Comparison of ENCODE assay signal across 17 cellular contexts in genomic region chrX:9327747-9328145, GRCh38.
DNase-seq lines count a peak whose midpoint lies in the region; ATAC-seq and TF ChIP-seq lines count a peak whose summit lies in the region.
"Had no signal": no experiment of that assay in that cellular context is flagged by ENCODE, and none has a peak within 500 bp of the region (broad histone marks: within the 10 kb centered on the region; RNA-seq: fewer than 3 reads in every experiment).

No MANE protein-coding gene starts in this region.

- H3K4me3 Mint-ChIP-seq in stimulated activated effector memory CD8-positive, alpha-beta T cell treated with anti-CD3 and anti-CD28 coated beads, Interleukin-12 subunit alpha, Interleukin-12 subunit beta, amount 100 ng/mL, for 72 hours = no peak overlapping the region
- H3K4me3 Mint-ChIP-seq in CD8-positive, alpha-beta T cell = no peak overlapping the region
- no peak overlapping the region for H3K4me3 Mint-ChIP-seq in GM23338
- H3K4me3 Mint-ChIP-seq: CD8-positive, alpha-beta memory T cell; effector memory CD8-positive, alpha-beta T cell; stimulated activated naive B cell treated with anti-CD40 and anti-IgM and Interleukin-4, amounts not matched to agents 10 μg/mL and 1 μg/mL and 100 μg/mL, for 72 hours had no signal

- H4K20me1 ChIP-seq in PC-3 (ENCODE audit: low read length) (no peaks in the 10 kb centered on the region), GM23338 (replicated peaks; ENCODE audit: insufficient read depth) (no peaks in the 10 kb centered on the region)

- CTCF ChIA-PET in PC-3 (lab: Charles Lee) = no interaction called here
- CTCF ChIA-PET in CD8-positive, alpha-beta T cell (lab: Charles Lee) = interaction anchor here (1.2 kb wide), 1 partner anchor 11 kb away, joined by 3 read pairs; no protein-coding TSS in a partner anchor

- no peaks in the 10 kb centered on the region for H3K9me2 ChIP-seq in PC-3 (replicated peaks; ENCODE audit: low read length)
- no peaks in the 10 kb centered on the region for H3K9me2 ChIP-seq in GM23338 (ENCODE audit: insufficient read depth)

- no peaks in the 10 kb centered on the region for H3K79me2 ChIP-seq in PC-3 (ENCODE audit: low read length)
- H3K79me2 ChIP-seq in GM23338 (replicated peaks; ENCODE audit: insufficient read depth) = no peaks in the 10 kb centered on the region

- TF ChIP-seq CTCF in PC-3 (conservative IDR thresholded peaks at IDR 0.05; ENCODE audit: low read depth, low read length) (no peak), GM23338 (conservative IDR thresholded peaks at IDR 0.05; ENCODE audit: low read depth in 2 of 2) (no peak)
- no peak for TF ChIP-seq CTCF in CD8-positive, alpha-beta T cell (IDR thresholded peaks at IDR 0.05)

- H3K9me3 Mint-ChIP-seq in stimulated activated effector memory CD8-positive, alpha-beta T cell treated with anti-CD3 and anti-CD28 coated beads, Interleukin-12 subunit alpha, Interleukin-12 subunit beta, amount 100 ng/mL, for 72 hours = no peaks in the 10 kb centered on the region
- peaks cover 3% of the 10 kb centered on the region for H3K9me3 Mint-ChIP-seq in CD8-positive, alpha-beta T cell
- H3K9me3 Mint-ChIP-seq in GM23338 = no peaks in the 10 kb centered on the region
- H3K9me3 Mint-ChIP-seq: effector memory CD8-positive, alpha-beta T cell had no signal

- no peak overlapping the region; the same call in 1 of the 2 replicates for H3K9ac ChIP-seq in PC-3 (ENCODE audit: low read length)

- peak; percentile 81 for ATAC-seq in PC-3
- peak; percentile 62 for ATAC-seq in stimulated activated effector memory CD8-positive, alpha-beta T cell treated with anti-CD3 and anti-CD28 coated beads, Interleukin-12 subunit alpha, Interleukin-12 subunit beta, amount 100 ng/mL, for 72 hours
- ATAC-seq in CD8-positive, alpha-beta T cell = no peak
- no peak for ATAC-seq in stimulated activated naive CD8-positive, alpha-beta T cell treated with anti-CD3 and anti-CD28 coated beads, Interleukin-15, Interleukin-2, amounts not matched to agents 100 U/mL and 50 U/mL, for 24 hours
- ATAC-seq in GM23338 = no peak
- ATAC-seq: effector memory CD8-positive, alpha-beta T cell; stimulated activated naive B cell treated with anti-CD40 and anti-IgM and Interleukin-4, amounts not matched to agents 10 μg/mL and 1 μg/mL and 100 μg/mL, for 72 hours had no signal

- no peak overlapping the region for H2AFZ ChIP-seq in PC-3 (ENCODE audit: low read length)
- H2AFZ ChIP-seq in GM23338 = no peak overlapping the region

- no peaks in the 10 kb centered on the region for H3K9me3 ChIP-seq in PC-3 (ENCODE audit: low read length)
- no peaks in the 10 kb centered on the region for H3K9me3 ChIP-seq in CD8-positive, alpha-beta T cell (ENCODE audit: low read length)

- no peaks in the 10 kb centered on the region for H3F3A ChIP-seq in PC-3 (ENCODE audit: low read length, unreplicated experiment)
- H3F3A ChIP-seq in GM23338 (replicated peaks; ENCODE audit: low read depth) = no peaks in the 10 kb centered on the region

- peak; percentile 90 for DNase-seq in ELR (ENCODE audit: low read depth)
- DNase-seq in PC-3 = peak; percentile 89
- peak; percentile 2 for DNase-seq in epithelial cell of prostate (ENCODE audit: low read depth, low spot score)
- no peak for DNase-seq in stimulated activated effector memory CD8-positive, alpha-beta T cell treated with anti-CD3 and anti-CD28 coated beads, Interleukin-12 subunit alpha, Interleukin-12 subunit beta, amount 100 ng/mL, for 72 hours (ENCODE audit: low spot score in 2 of 2)
- DNase-seq in CD8-positive, alpha-beta T cell = no peak
- no peak for DNase-seq in stimulated activated naive CD8-positive, alpha-beta T cell treated with anti-CD3 and anti-CD28 coated beads, Interleukin-15, Interleukin-2, amounts not matched to agents 100 U/mL and 50 U/mL, for 24 hours
- DNase-seq in GM23338 (ENCODE audit: low spot score) = no peak
- DNase-seq: activated CD4-positive, CD25-positive, alpha-beta regulatory T cell treated with anti-CD3 and anti-CD28 coated beads, Interleukin-2, amount 50 U/mL, for 72 hours; activated naive CD4-positive, alpha-beta T cell treated with Interleukin-2 at 50 U/mL for 16 hours; CD8-positive, alpha-beta memory T cell; central memory CD4-positive, alpha-beta T cell; effector memory CD8-positive, alpha-beta T cell; kidney; NCI-H2171 treated with DMSO at 0.1 percent for 48 hours; Right ventricle myocardium superior; stimulated activated naive B cell treated with anti-CD40 and anti-IgM and Interleukin-4, amounts not matched to agents 10 μg/mL and 1 μg/mL and 100 μg/mL, for 72 hours had no signal

- no peaks in the 10 kb centered on the region for H3K27me3 Mint-ChIP-seq in CD8-positive, alpha-beta T cell (ENCODE audit: low read depth)
- H3K27me3 Mint-ChIP-seq in GM23338 (ENCODE audit: insufficient read depth, low read depth, poor library complexity) = no peaks in the 10 kb centered on the region
- H3K27me3 Mint-ChIP-seq: effector memory CD8-positive, alpha-beta T cell; stimulated activated naive B cell treated with anti-CD40 and anti-IgM and Interleukin-4, amounts not matched to agents 10 μg/mL and 1 μg/mL and 100 μg/mL, for 72 hours had no signal

- peaks cover 16% of the 10 kb centered on the region for H3K4me1 ChIP-seq in PC-3 (ENCODE audit: insufficient read depth, low read length)
- H3K4me1 ChIP-seq in CD8-positive, alpha-beta T cell (ENCODE audit: insufficient read depth, low read length) = no peaks in the 10 kb centered on the region
- H3K4me1 ChIP-seq in GM23338 (ENCODE audit: insufficient read depth) = no peaks in the 10 kb centered on the region

- peaks cover 12% of the 10 kb centered on the region for H3K4me1 Mint-ChIP-seq in stimulated activated effector memory CD8-positive, alpha-beta T cell treated with anti-CD3 and anti-CD28 coated beads, Interleukin-12 subunit alpha, Interleukin-12 subunit beta, amount 100 ng/mL, for 72 hours
- no peaks in the 10 kb centered on the region for H3K4me1 Mint-ChIP-seq in CD8-positive, alpha-beta T cell (ENCODE audit: low read depth)
- H3K4me1 Mint-ChIP-seq in GM23338 = peaks cover 3% of the 10 kb centered on the region; the same call in 1 of the 3 replicates

- BruUV-seq in PC-3 (replicated peaks; lab: Mats Ljungman, UMichigan) = no TSS peak

- H3K36me3 ChIP-seq in PC-3 (ENCODE audit: low read depth, low read length) (no peaks in the 10 kb centered on the region), GM23338 (ENCODE audit: insufficient read depth) (no peaks in the 10 kb centered on the region)
- H3K36me3 ChIP-seq in CD8-positive, alpha-beta T cell (ENCODE audit: insufficient read depth, low read length) = no peaks in the 10 kb centered on the region

- H3K27ac Mint-ChIP-seq in stimulated activated effector memory CD8-positive, alpha-beta T cell treated with anti-CD3 and anti-CD28 coated beads, Interleukin-12 subunit alpha, Interleukin-12 subunit beta, amount 100 ng/mL, for 72 hours = no peak overlapping the region
- H3K27ac Mint-ChIP-seq in CD8-positive, alpha-beta T cell = no peak overlapping the region
- no peak overlapping the region for H3K27ac Mint-ChIP-seq in GM23338
- H3K27ac Mint-ChIP-seq: CD8-positive, alpha-beta memory T cell; effector memory CD8-positive, alpha-beta T cell; stimulated activated naive B cell treated with anti-CD40 and anti-IgM and Interleukin-4, amounts not matched to agents 10 μg/mL and 1 μg/mL and 100 μg/mL, for 72 hours had no signal

- H3K27ac ChIP-seq in PC-3 (ENCODE audit: low read length) (peak overlapping the region; percentile 75), epithelial cell of prostate (no peak overlapping the region), GM23338 (ENCODE audit: low read depth) (no peak overlapping the region)
- no peak overlapping the region for H3K27ac ChIP-seq in CD8-positive, alpha-beta T cell (ENCODE audit: low read depth, low read length)
- H3K27ac ChIP-seq: skin epidermis had no signal

- H3K27me3 ChIP-seq in PC-3 (ENCODE audit: low read length) = no peaks in the 10 kb centered on the region
- no peaks in the 10 kb centered on the region for H3K27me3 ChIP-seq in CD8-positive, alpha-beta T cell (ENCODE audit: insufficient read depth, low read length)
- H3K27me3 ChIP-seq in GM23338 (ENCODE audit: insufficient read depth) = no peaks in the 10 kb centered on the region

- POLR2A ChIA-PET in PC-3 (lab: Charles Lee; ENCODE audit: unreplicated experiment) = no interaction called here
- POLR2A ChIA-PET in CD8-positive, alpha-beta T cell (lab: Charles Lee) = no interaction called here

- intact Hi-C loops in PC-3 (cut with micrococcal nuclease) = no loop called here
- intact Hi-C loops in CD8-positive, alpha-beta T cell (cut with DNase I, micrococcal nuclease) = no loop called here

- H3K36me3 Mint-ChIP-seq in stimulated activated effector memory CD8-positive, alpha-beta T cell treated with anti-CD3 and anti-CD28 coated beads, Interleukin-12 subunit alpha, Interleukin-12 subunit beta, amount 100 ng/mL, for 72 hours = no peaks in the 10 kb centered on the region
- H3K36me3 Mint-ChIP-seq in CD8-positive, alpha-beta T cell = no peaks in the 10 kb centered on the region
- no peaks in the 10 kb centered on the region for H3K36me3 Mint-ChIP-seq in GM23338 (ENCODE audit: low read depth)
- H3K36me3 Mint-ChIP-seq: stimulated activated naive B cell treated with anti-CD40 and anti-IgM and Interleukin-4, amounts not matched to agents 10 μg/mL and 1 μg/mL and 100 μg/mL, for 72 hours had no signal

- no peak overlapping the region for H3K4me3 ChIP-seq in PC-3 (ENCODE audit: low read length)
- no peak overlapping the region for H3K4me3 ChIP-seq in CD8-positive, alpha-beta T cell (ENCODE audit: low read depth, low read length)
- no peak overlapping the region for H3K4me3 ChIP-seq in GM23338
- H3K4me3 ChIP-seq: skin epidermis had no signal

- H3K4me2 ChIP-seq in PC-3 (ENCODE audit: low read length) = peak overlapping the region; percentile 40
- no peak overlapping the region for H3K4me2 ChIP-seq in GM23338

TF ChIP-seq in GM23338, 12 proteins besides CTCF, POLR2A, EP300 and RAD21 (continues in another document):
- TF ChIP-seq CREB1 (CRISPR knock-in tag; IDR thresholded peaks at IDR 0.05; ENCODE audit: low read depth) (no peak), EZH2phosphoT487 (IDR thresholded peaks at IDR 0.05; ENCODE audit: unreplicated experiment) (no peak)

Comparison
In these comparisons a context has a peak if more than half of its experiments do, and no peak if none do; other contexts are left out.
1. DNase-seq: peak in ELR (single experiment), PC-3 (single experiment) and epithelial cell of prostate (single experiment); none in stimulated activated effector memory CD8-positive, alpha-beta T cell treated with anti-CD3 and anti-CD28 coated beads, Interleukin-12 subunit alpha, Interleukin-12 subunit beta, amount 100 ng/mL, for 72 hours (0 of 2), CD8-positive, alpha-beta T cell (0 of 7), stimulated activated naive CD8-positive, alpha-beta T cell treated with anti-CD3 and anti-CD28 coated beads, Interleukin-15, Interleukin-2, amounts not matched to agents 100 U/mL and 50 U/mL, for 24 hours (single experiment) and GM23338 (single experiment).
2. ATAC-seq: peak in PC-3 (single experiment) and stimulated activated effector memory CD8-positive, alpha-beta T cell treated with anti-CD3 and anti-CD28 coated beads, Interleukin-12 subunit alpha, Interleukin-12 subunit beta, amount 100 ng/mL, for 72 hours (single experiment); none in CD8-positive, alpha-beta T cell (single experiment), stimulated activated naive CD8-positive, alpha-beta T cell treated with anti-CD3 and anti-CD28 coated beads, Interleukin-15, Interleukin-2, amounts not matched to agents 100 U/mL and 50 U/mL, for 24 hours (single experiment) and GM23338 (single experiment).